In genomic region chr13:113672002-113672651, GRCh38 we compare ENCODE assay signal across 1 cellular context.
TF ChIP-seq lines count a peak whose summit lies in the region.

No MANE protein-coding gene starts in this region.

TF ChIP-seq in SK-N-SH, 30 proteins besides CTCF, POLR2A, EP300 and RAD21 (continued from another document):
- no peak for TF ChIP-seq ZBTB33 (IDR thresholded peaks at IDR 0.05; ENCODE audit: borderline replicate concordance, low read depth)
